Comparison of ENCODE assay signal across 22 cellular contexts in genomic region chr11:44752262-44752661, GRCh38. TPM values are rescaled to one million over a fixed set of nuclear protein-coding genes. Genes with fewer than 3 reads are reported as not detected.
"Had no signal": no experiment of that assay in that cellular context is flagged by ENCODE, and none has a peak within 500 bp of the region (broad histone marks: within the 10 kb centered on the region; RNA-seq: fewer than 3 reads in every experiment).

No MANE protein-coding gene starts in this region.

- H3K27me3 ChIP-seq: ascending aorta, tibial nerve had no signal

- H3K9me3 Mint-ChIP-seq: activated naive CD4-positive, alpha-beta T cell treated with anti-CD3 and anti-CD28 coated beads, Interleukin-2, amount 10 ng/mL, durations not matched to agents 7 days and 5 days; effector memory CD8-positive, alpha-beta T cell; naive thymus-derived CD8-positive, alpha-beta T cell had no signal

- H3K27ac Mint-ChIP-seq: activated naive CD4-positive, alpha-beta T cell treated with anti-CD3 and anti-CD28 coated beads, Interleukin-2, amount 10 ng/mL, durations not matched to agents 7 days and 5 days; effector memory CD8-positive, alpha-beta T cell; progenitor cell of endocrine pancreas; T-helper 17 cell had no signal

- H3K9me3 ChIP-seq: ascending aorta, tibial nerve had no signal

- H3K36me3 ChIP-seq: ascending aorta, tibial nerve had no signal

- DNase-seq: activated CD4-positive, alpha-beta T cell treated with anti-CD3 and anti-CD28 coated beads for 4 hours; activated CD4-positive, alpha-beta T cell treated with anti-CD3 and anti-CD28 coated beads, Interleukin-2, amount 50 U/mL, for 48 hours; activated CD4-positive, CD25-positive, alpha-beta regulatory T cell; activated naive CD4-positive, alpha-beta T cell treated with anti-CD3 and anti-CD28 coated beads, Interleukin-2, amount 10 ng/mL, durations not matched to agents 7 days and 5 days; activated T-cell treated with anti-CD3 and anti-CD28 coated beads, Interleukin-2, amount 50 U/mL, for 48 hours; central memory CD4-positive, alpha-beta T cell; effector memory CD8-positive, alpha-beta T cell; foreskin fibroblast; naive thymus-derived CD8-positive, alpha-beta T cell; retina; stimulated activated CD4-positive, alpha-beta T cell treated with anti-CD3 and anti-CD28 coated beads, Interleukin-4, amount 100 ng/mL, for 4 hours; stimulated activated naive CD8-positive, alpha-beta T cell treated with anti-CD3 and anti-CD28 coated beads, Interleukin-15, Interleukin-2, amounts not matched to agents 100 U/mL and 50 U/mL, for 24 hours; substantia nigra; SW 1271; T-helper 17 cell had no signal

- H3K4me3 Mint-ChIP-seq: activated naive CD4-positive, alpha-beta T cell treated with anti-CD3 and anti-CD28 coated beads, Interleukin-2, amount 10 ng/mL, durations not matched to agents 7 days and 5 days; effector memory CD8-positive, alpha-beta T cell; naive thymus-derived CD8-positive, alpha-beta T cell; T-helper 17 cell had no signal

- H3K4me3 ChIP-seq: ascending aorta, lung, tibial nerve had no signal

- H3K27me3 Mint-ChIP-seq: T-helper 17 cell had no signal

- H3K27ac ChIP-seq: epithelial cell of prostate, tibial nerve had no signal

- ATAC-seq: effector memory CD8-positive, alpha-beta T cell; left lobe of liver; naive thymus-derived CD8-positive, alpha-beta T cell; stimulated activated naive CD8-positive, alpha-beta T cell treated with anti-CD3 and anti-CD28 coated beads, Interleukin-15, Interleukin-2, amounts not matched to agents 100 U/mL and 50 U/mL, for 24 hours; T-helper 17 cell had no signal

RNA-seq across cellular contexts. Expression of gene TSPAN18, which starts 25.5 kb away (rescaled TPM):
- total RNA-seq: fibroblast of lung had no signal
